Comparison of ENCODE assay signal across 8 cellular contexts in genomic region chr3:49674491-49674983, GRCh38. TPM values are rescaled to one million over a fixed set of nuclear protein-coding genes. Genes with fewer than 3 reads are reported as not detected.
DNase-seq lines count a peak whose midpoint lies in the region; ATAC-seq and TF ChIP-seq lines count a peak whose summit lies in the region.

No MANE protein-coding gene starts in this region.

- H3K27ac Mint-ChIP-seq in activated CD4-positive, alpha-beta T cell treated with anti-CD3 and anti-CD28 coated beads, Interleukin-2, amount 10 ng/mL, durations not matched to agents 24 days and 14 days, result peak overlapping the region; percentile 99
- H3K27ac Mint-ChIP-seq in glutamatergic neuron (ENCODE audit: unreplicated experiment), result peak overlapping the region; percentile 17

- peak overlapping the region; percentile 96 for H3K4me2 ChIP-seq in skeletal muscle satellite cell (ENCODE audit: low read length)

- H3K4me3 ChIP-seq in skeletal muscle satellite cell (ENCODE audit: low read length), result peak overlapping the region; percentile 100

- no peak for DNase-seq in activated CD4-positive, alpha-beta T cell treated with anti-CD3 and anti-CD28 coated beads, Interleukin-2, amount 10 ng/mL, durations not matched to agents 24 days and 14 days
- DNase-seq in glutamatergic neuron, result no peak
- no peak for DNase-seq in NCI-H1436 (lab: John Stamatoyannopoulos, UW)
- no peak for DNase-seq in stimulated activated naive CD4-positive, alpha-beta T cell treated with Interleukin-2 at 50 U/mL for 16 hours (lab: John Stamatoyannopoulos, UW)
- no peak for DNase-seq in NCI-H2029 (lab: John Stamatoyannopoulos, UW)

- H3K4me1 ChIP-seq in skeletal muscle satellite cell (ENCODE audit: control insufficient read depth, insufficient read depth, low read length), result peaks cover 17% of the 10 kb centered on the region

- H3K36me3 Mint-ChIP-seq in activated CD4-positive, alpha-beta T cell treated with anti-CD3 and anti-CD28 coated beads, Interleukin-2, amount 10 ng/mL, durations not matched to agents 24 days and 14 days (ENCODE audit: low read depth), result peaks cover 13% of the 10 kb centered on the region
- no peaks in the 10 kb centered on the region for H3K36me3 Mint-ChIP-seq in glutamatergic neuron (ENCODE audit: unreplicated experiment)

- H3K4me3 Mint-ChIP-seq in activated CD4-positive, alpha-beta T cell treated with anti-CD3 and anti-CD28 coated beads, Interleukin-2, amount 10 ng/mL, durations not matched to agents 24 days and 14 days, result peak overlapping the region; percentile 97
- H3K4me3 Mint-ChIP-seq in glutamatergic neuron (ENCODE audit: unreplicated experiment), result peak overlapping the region; percentile 83

- ATAC-seq in GM18907 (IDR thresholded peaks at IDR 0.05; ENCODE audit: unreplicated experiment), result peak; percentile 21
- peak; percentile 28 for ATAC-seq in HG03064 (IDR thresholded peaks at IDR 0.05; ENCODE audit: low read depth, unreplicated experiment)

- no peaks in the 10 kb centered on the region for H3K9me3 Mint-ChIP-seq in activated CD4-positive, alpha-beta T cell treated with anti-CD3 and anti-CD28 coated beads, Interleukin-2, amount 10 ng/mL, durations not matched to agents 24 days and 14 days
- peaks cover 14% of the 10 kb centered on the region for H3K9me3 Mint-ChIP-seq in glutamatergic neuron (ENCODE audit: unreplicated experiment)

- peaks cover 19% of the 10 kb centered on the region for H3K4me1 Mint-ChIP-seq in activated CD4-positive, alpha-beta T cell treated with anti-CD3 and anti-CD28 coated beads, Interleukin-2, amount 10 ng/mL, durations not matched to agents 24 days and 14 days
- H3K4me1 Mint-ChIP-seq in glutamatergic neuron (ENCODE audit: low read depth, unreplicated experiment), result peaks cover 7% of the 10 kb centered on the region

- H3K27me3 Mint-ChIP-seq in activated CD4-positive, alpha-beta T cell treated with anti-CD3 and anti-CD28 coated beads, Interleukin-2, amount 10 ng/mL, durations not matched to agents 24 days and 14 days, result no peaks in the 10 kb centered on the region
- peaks cover 12% of the 10 kb centered on the region for H3K27me3 Mint-ChIP-seq in glutamatergic neuron (ENCODE audit: unreplicated experiment)

- peaks cover 40% of the 10 kb centered on the region for H3K36me3 ChIP-seq in skeletal muscle satellite cell (ENCODE audit: insufficient read depth, low read length)

- no peaks in the 10 kb centered on the region for H3K27me3 ChIP-seq in skeletal muscle satellite cell (ENCODE audit: control insufficient read depth, insufficient read depth, low read length)

- H3K9ac ChIP-seq in skeletal muscle satellite cell (ENCODE audit: low read depth, low read length), result peak overlapping the region; percentile 94

- H3K9me3 ChIP-seq in skeletal muscle satellite cell (replicated peaks; ENCODE audit: low read length), result no peaks in the 10 kb centered on the region

- intact Hi-C loops in activated CD4-positive, alpha-beta T cell treated with anti-CD3 and anti-CD28 coated beads, Interleukin-2, amount 10 ng/mL, durations not matched to agents 24 days and 14 days (cut with micrococcal nuclease), result loop anchor here (1.0 to 10.0 kb wide), 5 partner anchors 15 to 620 kb away; partner anchors contain the start of genes DAG1, HYAL3, IFRD2 and IP6K1

- no peak for TF ChIP-seq CTCF in glutamatergic neuron (IDR thresholded peaks at IDR 0.05; ENCODE audit: partially characterized antibody, unreplicated experiment)

RNA-seq across cellular contexts. Expression of gene APEH, which starts 0.4 kb away (rescaled TPM):
- 111 and 117 TPM in 2 replicates for total RNA-seq in activated CD4-positive, alpha-beta T cell treated with anti-CD3 and anti-CD28 coated beads, Interleukin-2, amount 10 ng/mL, durations not matched to agents 24 days and 14 days
- 119 TPM for total RNA-seq in glutamatergic neuron (ENCODE audit: unreplicated experiment)
- 102 and 126 TPM in 2 replicates for total RNA-seq in skeletal muscle satellite cell (2012; rRNA removed)

RNA-seq across cellular contexts. Expression of gene MST1, which starts 14.7 kb away (rescaled TPM):
- total RNA-seq in activated CD4-positive, alpha-beta T cell treated with anti-CD3 and anti-CD28 coated beads, Interleukin-2, amount 10 ng/mL, durations not matched to agents 24 days and 14 days, result 7.5 and 7.6 TPM in 2 replicates
- total RNA-seq in glutamatergic neuron (ENCODE audit: unreplicated experiment), result 23.4 TPM
- total RNA-seq in skeletal muscle satellite cell (2012; rRNA removed), result 4.4 and 5.6 TPM in 2 replicates

RNA-seq across cellular contexts. Expression of gene RNF123, which starts 14.8 kb away (rescaled TPM):
- 42.0 and 45.6 TPM in 2 replicates for total RNA-seq in activated CD4-positive, alpha-beta T cell treated with anti-CD3 and anti-CD28 coated beads, Interleukin-2, amount 10 ng/mL, durations not matched to agents 24 days and 14 days
- 56.6 TPM for total RNA-seq in glutamatergic neuron (ENCODE audit: unreplicated experiment)
- 20.1 and 28.1 TPM in 2 replicates for total RNA-seq in skeletal muscle satellite cell (2012; rRNA removed)

RNA-seq across cellular contexts. Expression of gene AMIGO3, which starts 44.9 kb away (rescaled TPM):
- total RNA-seq in activated CD4-positive, alpha-beta T cell treated with anti-CD3 and anti-CD28 coated beads, Interleukin-2, amount 10 ng/mL, durations not matched to agents 24 days and 14 days, result 0.21 TPM in 1 of 2 replicates, not detected in the other
- 1.4 TPM for total RNA-seq in glutamatergic neuron (ENCODE audit: unreplicated experiment)
- total RNA-seq in skeletal muscle satellite cell (2012; rRNA removed), result 0.25 and 2.0 TPM in 2 replicates

RNA-seq across cellular contexts. Expression of gene GMPPB, which starts 49.2 kb away (rescaled TPM):
- total RNA-seq in activated CD4-positive, alpha-beta T cell treated with anti-CD3 and anti-CD28 coated beads, Interleukin-2, amount 10 ng/mL, durations not matched to agents 24 days and 14 days, result 43.5 and 45.8 TPM in 2 replicates
- total RNA-seq in glutamatergic neuron (ENCODE audit: unreplicated experiment), result 21.2 TPM
- 28.1 and 38.4 TPM in 2 replicates for total RNA-seq in skeletal muscle satellite cell (2012; rRNA removed)
